ENCODE assay signal across 9 cellular contexts in the genomic region with DNA sequence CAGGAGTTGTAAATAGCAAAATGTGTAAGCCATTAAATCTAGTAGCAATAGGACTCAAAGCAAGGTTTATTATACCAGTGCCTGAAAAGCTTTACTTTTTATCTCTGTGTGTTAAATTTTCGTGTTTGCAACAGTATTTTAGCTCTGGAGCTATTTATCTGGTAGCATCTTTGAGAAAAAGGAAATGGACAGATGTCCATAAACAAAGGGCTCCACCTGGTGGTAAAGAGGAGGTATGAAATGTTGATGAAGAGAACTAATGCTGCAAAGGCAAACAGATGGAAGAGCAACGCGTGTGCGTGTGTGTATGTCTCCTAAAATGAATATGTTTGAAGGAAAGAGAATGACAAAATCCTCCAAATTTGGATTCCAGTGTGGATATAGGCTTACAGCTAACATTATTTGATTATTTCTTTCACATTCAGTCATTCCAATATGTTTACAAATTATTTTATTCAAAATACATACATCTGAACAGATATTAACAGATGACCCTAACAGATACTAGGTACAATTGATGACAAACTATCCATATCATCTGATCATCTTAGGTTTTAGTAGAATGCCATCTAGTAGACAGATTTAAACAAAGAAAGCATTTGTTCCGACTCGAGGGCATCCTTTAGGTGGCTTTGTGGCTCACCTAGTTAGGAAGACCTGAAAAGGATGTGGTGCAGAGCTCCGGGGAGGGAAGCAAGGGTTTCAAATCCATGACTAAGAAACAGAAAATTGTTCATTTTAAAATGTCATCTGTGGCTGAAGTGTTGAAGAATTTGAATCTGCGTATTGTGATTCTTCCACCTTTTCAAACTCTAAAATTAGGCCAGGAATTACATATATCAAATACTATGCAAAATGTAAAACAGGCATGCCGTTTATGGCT.
DNase-seq lines count a peak whose midpoint lies in the region; ATAC-seq and TF ChIP-seq lines count a peak whose summit lies in the region.
"Had no signal": no experiment of that assay in that cellular context is flagged by ENCODE, and none has a peak within 500 bp of the region (broad histone marks: within the 10 kb centered on the region; RNA-seq: fewer than 3 reads in every experiment).

No MANE protein-coding gene starts in this region.

- ATAC-seq in GM19328 (IDR thresholded peaks at IDR 0.05; ENCODE audit: unreplicated experiment), result peak; percentile 66

- H3K36me3 Mint-ChIP-seq in mesothelial cell of epicardium, result no peaks in the 10 kb centered on the region

- DNase-seq in Caki2 (ENCODE audit: low read depth) (peak; percentile 41), Kasumi-1 (lab: John Stamatoyannopoulos, UW) (peak; percentile 93 to 97), OCI-M1 (lab: John Stamatoyannopoulos, UW) (peak; percentile 80), cerebellum (ENCODE audit: low spot score) (peak; percentile 52), mesothelial cell of epicardium (ENCODE audit: low spot score in 2 of 2, unreplicated experiment in 2 of 2) (no peak), UCSD-AML1 (lab: John Stamatoyannopoulos, UW; ENCODE audit: unreplicated experiment) (no peak)
- no peak for DNase-seq in activated CD4-positive, alpha-beta T cell treated with anti-CD3 and anti-CD28 coated beads, Interleukin-2, amount 50 U/mL, for 1 hour

- in situ Hi-C loops in Caki2 (cut with HindIII; ENCODE audit: low pct_unique_long_range_greater_than_20kb, low sequenced_read_pairs), result loop anchor here (25.0 kb wide), 1 partner anchor 485 kb away; no protein-coding TSS in a partner anchor

- H3K4me1 Mint-ChIP-seq in mesothelial cell of epicardium, result peaks cover 18% of the 10 kb centered on the region

- H3K27me3 Mint-ChIP-seq in mesothelial cell of epicardium (ENCODE audit: low read depth), result peaks cover 31% of the 10 kb centered on the region

- H3K9me3 Mint-ChIP-seq in mesothelial cell of epicardium, result no peaks in the 10 kb centered on the region
- H3K9me3 Mint-ChIP-seq: T-helper 1 cell treated with Interleukin-12 subunit alpha and Interleukin-12 subunit beta and Interleukin-4 antibody, amounts not matched to agents 30 μg/mL and 1 μg/mL, for 36 hours had no signal

- H3K4me3 Mint-ChIP-seq in mesothelial cell of epicardium, result no peak overlapping the region
- H3K4me3 Mint-ChIP-seq: T-helper 1 cell treated with Interleukin-12 subunit alpha and Interleukin-12 subunit beta and Interleukin-4 antibody, amounts not matched to agents 30 μg/mL and 1 μg/mL, for 36 hours had no signal

- H3K27ac Mint-ChIP-seq in mesothelial cell of epicardium, result no peak overlapping the region
- H3K27ac Mint-ChIP-seq: T-helper 1 cell treated with Interleukin-12 subunit alpha and Interleukin-12 subunit beta and Interleukin-4 antibody, amounts not matched to agents 30 μg/mL and 1 μg/mL, for 36 hours had no signal

- peak; percentile 89 for TF ChIP-seq CTCF in mesothelial cell of epicardium (IDR thresholded peaks at IDR 0.05; ENCODE audit: unreplicated experiment)

Comparison
In these comparisons a context has a peak if more than half of its experiments do, and no peak if none do; other contexts are left out.
1. DNase-seq: peak in Caki2 (single experiment), Kasumi-1 (2 of 2), OCI-M1 (single experiment) and cerebellum (single experiment); none in mesothelial cell of epicardium (0 of 2), UCSD-AML1 (single experiment) and activated CD4-positive, alpha-beta T cell treated with anti-CD3 and anti-CD28 coated beads, Interleukin-2, amount 50 U/mL, for 1 hour (single experiment).